ENCODE assay signal across 12 cellular contexts in genomic region chr5:135243194-135244191, GRCh38.
DNase-seq lines count a peak whose midpoint lies in the region; ATAC-seq and TF ChIP-seq lines count a peak whose summit lies in the region.
"Had no signal": no experiment of that assay in that cellular context is flagged by ENCODE, and none has a peak within 500 bp of the region (broad histone marks: within the 10 kb centered on the region; RNA-seq: fewer than 3 reads in every experiment).

No MANE protein-coding gene starts in this region.

- H2BK120ac ChIP-seq in mesenchymal stem cell (ENCODE audit: low read depth, low read length), result peak overlapping the region; percentile 67

- H3K27ac ChIP-seq in RWPE1, result peak overlapping the region; percentile 97
- no peak overlapping the region for H3K27ac ChIP-seq in mesenchymal stem cell (ENCODE audit: low read length, poor library complexity, severe bottlenecking)
- H3K27ac ChIP-seq in testis, result no peak overlapping the region

- no peak overlapping the region for H3K4me3 Mint-ChIP-seq in chondrocyte (ENCODE audit: unreplicated experiment)
- H3K4me3 Mint-ChIP-seq: neural crest cell had no signal

- intact Hi-C loops in testis (cut with DNase I; ENCODE audit: low total_unique reads), result no loop called here

- peak overlapping the region; percentile 49 to 65 for H2BK12ac ChIP-seq in mesenchymal stem cell (ENCODE audit: low read length in 2 of 2)

- H4K8ac ChIP-seq in mesenchymal stem cell (ENCODE audit: low read length), result peak overlapping the region; percentile 70

- no peaks in the 10 kb centered on the region for H3K9me3 ChIP-seq in mesenchymal stem cell (ENCODE audit: control insufficient read depth, low read length)
- no peaks in the 10 kb centered on the region for H3K9me3 ChIP-seq in testis
- H3K9me3 ChIP-seq: suprapubic skin had no signal

- H3K23ac ChIP-seq in mesenchymal stem cell (ENCODE audit: low read length in 2 of 2), result no peak overlapping the region

- H2BK5ac ChIP-seq in mesenchymal stem cell (ENCODE audit: low read depth, low read length, poor library complexity, severe bottlenecking), result no peak overlapping the region

- no peak overlapping the region for H3K9ac ChIP-seq in mesenchymal stem cell (ENCODE audit: low read length)

- peaks cover 53% of the 10 kb centered on the region for H3K4me1 Mint-ChIP-seq in chondrocyte (ENCODE audit: low read depth)

- DNase-seq in RWPE1 (ENCODE audit: low spot score) (no peak), chondrocyte (ENCODE audit: low spot score) (peak; percentile 66), mesenchymal stem cell (peak; percentile 60), testis (peak; percentile 32), DMS53 (lab: John Stamatoyannopoulos, UW) (no peak), NOMO-1 treated with dmso at 0.1 percent for 144 hours (lab: John Stamatoyannopoulos, UW; ENCODE audit: unreplicated experiment) (no peak)
- DNase-seq: activated naive CD4-positive, alpha-beta T cell treated with anti-CD3 and anti-CD28 coated beads, Interleukin-2, amount 50 U/mL, for 16 hours; effector memory CD4-positive, alpha-beta T cell had no signal

- no peak overlapping the region for H2AFZ ChIP-seq in mesenchymal stem cell (ENCODE audit: low read depth, low read length)

- ATAC-seq in GM18868 (IDR thresholded peaks at IDR 0.05; ENCODE audit: unreplicated experiment), result no peak
- ATAC-seq: HCT116 had no signal

- no peaks in the 10 kb centered on the region for H3K36me3 Mint-ChIP-seq in chondrocyte (ENCODE audit: low read depth)

- H3K9me3 Mint-ChIP-seq in chondrocyte (ENCODE audit: low read depth), result no peaks in the 10 kb centered on the region
- H3K9me3 Mint-ChIP-seq: neural crest cell had no signal

- H3K27me3 ChIP-seq in mesenchymal stem cell (ENCODE audit: control insufficient read depth in 1 of 2, insufficient read depth in 1 of 2, low read length in 2 of 2), result no peaks in the 10 kb centered on the region
- H3K27me3 ChIP-seq in testis, result no peaks in the 10 kb centered on the region
- H3K27me3 ChIP-seq: suprapubic skin had no signal

- TF ChIP-seq POLR2A in testis (IDR thresholded peaks at IDR 0.05), result no peak

- peak overlapping the region; percentile 33 to 35 for H3K4ac ChIP-seq in mesenchymal stem cell (ENCODE audit: low read depth in 1 of 2, low read length in 2 of 2)

- peak overlapping the region; percentile 67 for H3K27ac Mint-ChIP-seq in chondrocyte (ENCODE audit: unreplicated experiment)

- no peaks in the 10 kb centered on the region for H3K79me1 ChIP-seq in mesenchymal stem cell (replicated peaks; ENCODE audit: low read length, poor library complexity, severe bottlenecking)

- POLR2A ChIA-PET in RWPE1 (lab: Yijun Ruan, JAX; ENCODE audit: low non-redundant PET), result interaction anchor here (0.6 kb wide), 1 partner anchor 88 kb away, joined by 3 read pairs; no protein-coding TSS in a partner anchor

- H4K91ac ChIP-seq in mesenchymal stem cell (ENCODE audit: low read length), result peak overlapping the region; percentile 70

- H3K4me1 ChIP-seq in mesenchymal stem cell (ENCODE audit: control insufficient read depth, insufficient read depth, low read depth, low read length) (peaks cover 42% of the 10 kb centered on the region), testis (peaks cover 5% of the 10 kb centered on the region)

- peak overlapping the region; percentile 55 to 57 for H3K18ac ChIP-seq in mesenchymal stem cell (ENCODE audit: low read depth in 1 of 2, low read length in 2 of 2)

- H3K4me3 ChIP-seq in mesenchymal stem cell (ENCODE audit: insufficient read depth in 1 of 2, low read depth in 1 of 2, low read length in 2 of 2) (no peak overlapping the region), testis (no peak overlapping the region)
- H3K4me3 ChIP-seq: suprapubic skin had no signal

- CTCF ChIA-PET in RWPE1 (lab: Yijun Ruan, JAX), result interaction anchor here (0.5 to 0.6 kb wide), 4 partner anchors 20 to 175 kb away, joined by 3 read pairs; no protein-coding TSS in a partner anchor

- no peaks in the 10 kb centered on the region for H3K27me3 Mint-ChIP-seq in chondrocyte (ENCODE audit: low read depth)

- no peak overlapping the region for H3K4me2 ChIP-seq in mesenchymal stem cell (ENCODE audit: low read length, poor library complexity, severe bottlenecking)

- no peak for TF ChIP-seq CTCF in RWPE1 (conservative IDR thresholded peaks at IDR 0.05; ENCODE audit: low read depth)
- no peak for TF ChIP-seq CTCF in chondrocyte (IDR thresholded peaks at IDR 0.05)
- TF ChIP-seq CTCF in testis (IDR thresholded peaks at IDR 0.05), result no peak

- 80% methylated on average over 23 of the region's 27 CpGs for WGBS in mesenchymal stem cell
- 83 to 85% methylated on average over 23 to 27 of the region's 27 CpGs for WGBS in testis, 2 donors

- H3K14ac ChIP-seq in mesenchymal stem cell (ENCODE audit: low read length in 2 of 2), result peak overlapping the region in 1 of 2 experiments; percentile 14

- H3K36me3 ChIP-seq in mesenchymal stem cell (ENCODE audit: control insufficient read depth in 1 of 2, insufficient read depth in 2 of 2, low read depth in 1 of 2, low read length in 2 of 2) (no peaks in the 10 kb centered on the region), testis (ENCODE audit: low read depth, missing control alignments) (no peaks in the 10 kb centered on the region)
- H3K36me3 ChIP-seq: suprapubic skin had no signal

- H2AK5ac ChIP-seq in mesenchymal stem cell (ENCODE audit: low read length, severe bottlenecking), result no peak overlapping the region

- peak overlapping the region; percentile 61 for H2BK15ac ChIP-seq in mesenchymal stem cell (ENCODE audit: low read depth, poor library complexity, severe bottlenecking)

Comparison
In these comparisons a context has a peak if more than half of its experiments do, and no peak if none do; other contexts are left out.
1. DNase-seq: peak in chondrocyte (single experiment), mesenchymal stem cell (single experiment) and testis (single experiment); none in RWPE1 (single experiment), DMS53 (single experiment) and NOMO-1 treated with dmso at 0.1 percent for 144 hours (single experiment).